8 cellular contexts compared by ENCODE assay signal in genomic region chr12:27779416-27779815, GRCh38. TPM values are rescaled to one million over a fixed set of nuclear protein-coding genes. Genes with fewer than 3 reads are reported as not detected.
A peak's percentile ranks its signal among the peaks of the same experiment; 100 is the strongest.
DNase-seq lines count a peak whose midpoint lies in the region; ATAC-seq and TF ChIP-seq lines count a peak whose summit lies in the region.

No MANE protein-coding gene starts in this region.

- DNase-seq in AG08396 (ENCODE audit: low spot score) (peak; percentile 16), NCI-H524 (lab: John Stamatoyannopoulos, UW) (peak; percentile 26 to 72), ascending aorta (ENCODE audit: low spot score in 2 of 2) (peak in 1 of 2 donors; percentile 66), iPS-NIHi11 (ENCODE audit: low spot score) (peak; percentile 17), mesenteric fat pad (ENCODE audit: low spot score) (no peak)
- peak; percentile 29 for DNase-seq in stimulated activated CD4-positive, alpha-beta T cell treated with anti-CD3 and anti-CD28 coated beads, Interleukin-15, amount 100 ng/mL, for 24 hours

- intact Hi-C loops in ascending aorta (cut with DNase I), result loop anchor here (1.0 kb wide), 1 partner anchor 31 kb away; no protein-coding TSS in a partner anchor

- no peaks in the 10 kb centered on the region for H3K36me3 ChIP-seq in ascending aorta

- ATAC-seq in GM18502 (IDR thresholded peaks at IDR 0.05; ENCODE audit: poor library complexity, unreplicated experiment) (peak; percentile 31), HG03039 (IDR thresholded peaks at IDR 0.05; ENCODE audit: unreplicated experiment) (peak; percentile 6)

- TF ChIP-seq CTCF in ascending aorta (IDR thresholded peaks at IDR 0.05), result no peak

- no peaks in the 10 kb centered on the region for H3K27me3 ChIP-seq in ascending aorta

- H3K9me3 ChIP-seq in ascending aorta, result no peaks in the 10 kb centered on the region

- H3K27ac ChIP-seq in ascending aorta, result peak overlapping the region; percentile 92 to 94

- H3K4me1 ChIP-seq in ascending aorta, result peaks cover 0 to 11% of the 10 kb centered on the region in 2 donors

- H3K4me3 ChIP-seq in ascending aorta, result peak overlapping the region; percentile 89 to 91

RNA-seq across cellular contexts. Expression of gene KLHL42, which starts 0.6 kb away (rescaled TPM):
- 36.7 TPM for total RNA-seq in ascending aorta
- 22.7 TPM for total RNA-seq in mesenteric fat pad

RNA-seq across cellular contexts. Expression of gene MANSC4, which starts 0.6 kb away (rescaled TPM):
- total RNA-seq in ascending aorta (not detected), mesenteric fat pad (not detected)
